20 cellular contexts compared by ENCODE assay signal in the genomic region with DNA sequence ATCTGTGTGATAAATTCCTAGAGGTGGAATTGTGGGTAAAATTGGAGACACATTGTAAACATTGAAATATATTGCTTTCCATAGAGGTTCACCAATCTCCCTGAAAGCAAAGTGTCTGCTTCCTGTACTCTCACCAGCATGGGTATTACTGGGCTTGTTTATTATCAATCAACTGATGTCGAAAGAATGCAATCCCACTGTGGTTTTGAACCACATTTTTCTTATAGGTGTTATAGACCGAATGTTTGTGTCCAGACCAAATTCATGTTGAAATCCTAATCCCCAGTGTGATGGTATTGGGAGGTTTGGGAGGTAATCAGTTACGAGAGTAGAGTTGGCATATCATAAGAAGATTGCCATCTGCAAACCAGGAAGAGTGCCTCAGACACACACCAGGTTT.
"Had no signal": no experiment of that assay in that cellular context is flagged by ENCODE, and none has a peak within 500 bp of the region (broad histone marks: within the 10 kb centered on the region; RNA-seq: fewer than 3 reads in every experiment).

No MANE protein-coding gene starts in this region.

- H3K36me3 ChIP-seq: SJCRH30 had no signal

- FAIRE-seq: HTR-8/SVneo, K562 had no signal

- H3K4me3 ChIP-seq: K562, SJCRH30 had no signal

- H3K9ac ChIP-seq: KMS-11 had no signal

- H3K27me3 ChIP-seq: SJCRH30 had no signal

- H3K27ac ChIP-seq: HL-60, KMS-11, SJCRH30 had no signal

- H3K4me1 ChIP-seq: SJCRH30 had no signal

- H3K9me3 ChIP-seq: SJCRH30 had no signal

- DNase-seq: Kasumi-1, MM.1S, NCI-H1092 treated with DMSO at 0.1 percent for 48 hours, NCI-H1436, NCI-H187, NCI-H2029, NCI-H2081 treated with DMSO at 0.1 percent for 48 hours, NCI-H2171, NCI-H226, NCI-H446, NCI-H510A, NCI-H524 treated with DMSO at 0.1 percent for 48 hours, NCI-H69, NCI-H774, SHP77 treated with DMSO at 0.1 percent for 48 hours, SJCRH30 had no signal

- H3K4me2 ChIP-seq: KMS-11 had no signal
